ENCODE assay signal across 8 cellular contexts in genomic region chr10:17643339-17643754, GRCh38. TPM values are rescaled to one million over a fixed set of nuclear protein-coding genes. Genes with fewer than 3 reads are reported as not detected.
A peak's percentile ranks its signal among the peaks of the same experiment; 100 is the strongest.
DNase-seq lines count a peak whose midpoint lies in the region; ATAC-seq and TF ChIP-seq lines count a peak whose summit lies in the region.

No MANE protein-coding gene starts in this region.

- H3K27me3 ChIP-seq in left ventricle myocardium inferior (ENCODE audit: low read depth) (no peaks in the 10 kb centered on the region), psoas muscle (ENCODE audit: insufficient read depth in 3 of 3, low read length in 2 of 3) (no peaks in the 10 kb centered on the region)

- H3K9me3 ChIP-seq in left ventricle myocardium inferior (replicated peaks) = peaks cover 7% of the 10 kb centered on the region
- no peaks in the 10 kb centered on the region for H3K9me3 ChIP-seq in psoas muscle

- H3K9me3 Mint-ChIP-seq in stimulated activated naive CD8-positive, alpha-beta T cell treated with anti-CD3 and anti-CD28 coated beads, Interleukin-15, Interleukin-2, amounts not matched to agents 100 ng/mL and 50 ng/mL, for 24 hours = peaks cover 5% of the 10 kb centered on the region
- H3K9me3 Mint-ChIP-seq in activated naive CD8-positive, alpha-beta T cell (ENCODE audit: low read depth) = no peaks in the 10 kb centered on the region

- peak overlapping the region; percentile 97 for H3K27ac ChIP-seq in left ventricle myocardium inferior (replicated peaks)
- peak overlapping the region; percentile 99 for H3K27ac ChIP-seq in psoas muscle

- 0 to 1% (median 0%) methylated on average over 13 of the region's 13 CpGs for WGBS in psoas muscle, 3 donors

- no peak for ATAC-seq in stimulated activated naive CD8-positive, alpha-beta T cell treated with anti-CD3 and anti-CD28 coated beads, Interleukin-15, Interleukin-2, amounts not matched to agents 100 U/mL and 50 U/mL, for 24 hours
- peak; percentile 23 for ATAC-seq in HG02623 (IDR thresholded peaks at IDR 0.05; ENCODE audit: unreplicated experiment)
- peak; percentile 93 to 96 (median 94) for ATAC-seq in psoas muscle

- H3K4me3 ChIP-seq in left ventricle myocardium inferior (peak overlapping the region; percentile 93), psoas muscle (peak overlapping the region; percentile 90)

- H3K36me3 Mint-ChIP-seq in stimulated activated naive CD8-positive, alpha-beta T cell treated with anti-CD3 and anti-CD28 coated beads, Interleukin-15, Interleukin-2, amounts not matched to agents 100 ng/mL and 50 ng/mL, for 24 hours (ENCODE audit: low read depth) = peaks cover 19% of the 10 kb centered on the region
- peaks cover 4% of the 10 kb centered on the region for H3K36me3 Mint-ChIP-seq in activated naive CD8-positive, alpha-beta T cell

- H3K4me1 ChIP-seq in left ventricle myocardium inferior (peaks cover 63% of the 10 kb centered on the region), psoas muscle (peaks cover 33% of the 10 kb centered on the region)

- peaks cover 3% of the 10 kb centered on the region for H3K36me3 ChIP-seq in left ventricle myocardium inferior
- H3K36me3 ChIP-seq in psoas muscle (ENCODE audit: insufficient read depth in 1 of 2, low read depth in 1 of 2) = no peaks in the 10 kb centered on the region

- intact Hi-C loops in left ventricle myocardium inferior (cut with micrococcal nuclease) = no loop called here
- intact Hi-C loops in psoas muscle (cut with DNase I) = loop anchor here (2.0 kb wide), 2 partner anchors 27 to 29 kb away; partner anchors contain the start of gene HACD1 (in 2 of the 2)

- peak overlapping the region; percentile 98 for H3K27ac Mint-ChIP-seq in stimulated activated naive CD8-positive, alpha-beta T cell treated with anti-CD3 and anti-CD28 coated beads, Interleukin-15, Interleukin-2, amounts not matched to agents 100 ng/mL and 50 ng/mL, for 24 hours
- peak overlapping the region; percentile 100 for H3K27ac Mint-ChIP-seq in activated naive CD8-positive, alpha-beta T cell

- DNase-seq in stimulated activated naive CD8-positive, alpha-beta T cell treated with anti-CD3 and anti-CD28 coated beads, Interleukin-15, Interleukin-2, amounts not matched to agents 100 U/mL and 50 U/mL, for 24 hours = no peak
- DNase-seq in NCI-H1092 (lab: John Stamatoyannopoulos, UW) (peak; percentile 75), left ventricle myocardium inferior (peak; percentile 70), psoas muscle (peak; percentile 85 to 93), SIG-M5 treated with dmso at 0.1 percent for 504 hours (lab: John Stamatoyannopoulos, UW; ENCODE audit: unreplicated experiment) (no peak)

- peaks cover under 1% of the 10 kb centered on the region for H3K27me3 Mint-ChIP-seq in stimulated activated naive CD8-positive, alpha-beta T cell treated with anti-CD3 and anti-CD28 coated beads, Interleukin-15, Interleukin-2, amounts not matched to agents 100 ng/mL and 50 ng/mL, for 24 hours
- no peaks in the 10 kb centered on the region for H3K27me3 Mint-ChIP-seq in activated naive CD8-positive, alpha-beta T cell

- peaks cover 54% of the 10 kb centered on the region for H3K4me1 Mint-ChIP-seq in stimulated activated naive CD8-positive, alpha-beta T cell treated with anti-CD3 and anti-CD28 coated beads, Interleukin-15, Interleukin-2, amounts not matched to agents 100 ng/mL and 50 ng/mL, for 24 hours (ENCODE audit: low read depth)
- peaks cover 50% of the 10 kb centered on the region for H3K4me1 Mint-ChIP-seq in activated naive CD8-positive, alpha-beta T cell (ENCODE audit: low read depth)

- no peak for TF ChIP-seq CTCF in left ventricle myocardium inferior (IDR thresholded peaks at IDR 0.05; ENCODE audit: borderline replicate concordance)
- TF ChIP-seq CTCF in psoas muscle (IDR thresholded peaks at IDR 0.05) = no peak

- H3K4me3 Mint-ChIP-seq in stimulated activated naive CD8-positive, alpha-beta T cell treated with anti-CD3 and anti-CD28 coated beads, Interleukin-15, Interleukin-2, amounts not matched to agents 100 ng/mL and 50 ng/mL, for 24 hours = peak overlapping the region; percentile 100
- peak overlapping the region; percentile 98 for H3K4me3 Mint-ChIP-seq in activated naive CD8-positive, alpha-beta T cell

RNA-seq across cellular contexts. Expression of gene STAM, which starts 0.6 kb away (rescaled TPM):
- total RNA-seq in left ventricle myocardium inferior (21.3 TPM), psoas muscle (10 to 100 TPM; 22.1 to 42.4 (median 36.1) TPM)
- 10 to 100 TPM; 16.3 to 31.9 (median 20.0) TPM for polyA plus RNA-seq in psoas muscle

RNA-seq across cellular contexts. Expression of gene HACD1, which starts 26.2 kb away (rescaled TPM):
- total RNA-seq in left ventricle myocardium inferior = 173 TPM
- 10 to 100 TPM; 35.7 to 61.8 (median 38.9) TPM for total RNA-seq in psoas muscle
- polyA plus RNA-seq in psoas muscle = 10 to 100 TPM; 23.4 to 32.5 (median 24.3) TPM

Comparison
In these comparisons a context has a peak if more than half of its experiments do, and no peak if none do; other contexts are left out.
1. DNase-seq: peak in NCI-H1092 (single experiment), left ventricle myocardium inferior (single experiment) and psoas muscle (2 of 2); none in stimulated activated naive CD8-positive, alpha-beta T cell treated with anti-CD3 and anti-CD28 coated beads, Interleukin-15, Interleukin-2, amounts not matched to agents 100 U/mL and 50 U/mL, for 24 hours (single experiment) and SIG-M5 treated with dmso at 0.1 percent for 504 hours (single experiment).